Comparison of ENCODE assay signal across 20 cellular contexts in the genomic region with DNA sequence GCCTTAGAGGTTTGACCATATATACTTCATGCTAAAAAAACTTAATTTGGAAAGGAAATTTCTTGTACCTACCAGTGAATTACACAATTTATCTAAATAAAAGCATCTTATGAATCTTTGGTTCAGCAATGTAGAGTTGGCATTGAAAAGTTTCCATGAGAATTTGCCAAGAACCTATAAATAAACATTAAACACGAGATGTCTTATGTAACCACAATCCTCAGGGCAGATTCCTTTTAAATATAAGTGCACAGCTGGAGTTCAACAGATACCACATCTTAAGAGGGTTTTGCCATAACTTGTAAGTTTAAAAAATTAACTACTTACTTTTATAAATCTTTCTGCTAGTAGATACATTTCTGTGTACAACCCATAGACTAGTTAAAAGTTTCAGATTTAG.
"Had no signal": no experiment of that assay in that cellular context is flagged by ENCODE, and none has a peak within 500 bp of the region (broad histone marks: within the 10 kb centered on the region; RNA-seq: fewer than 3 reads in every experiment).

No MANE protein-coding gene starts in this region.

- H3K36me3 ChIP-seq: adrenal gland, colonic mucosa, transverse colon, vagina had no signal

- ATAC-seq: activated CD8-positive, alpha-beta T cell treated with anti-CD3 and anti-CD28 coated beads, Interleukin-2, amount 10 ng/mL, durations not matched to agents 7 days and 5 days had no signal

- H3K4me3 ChIP-seq: adrenal gland, colonic mucosa, transverse colon, vagina had no signal

- DNase-seq: activated CD4-positive, alpha-beta T cell treated with anti-CD3 and anti-CD28 coated beads, Interleukin-2, amount 10 ng/mL, durations not matched to agents 24 days and 14 days; activated CD4-positive, CD25-positive, alpha-beta regulatory T cell; activated CD8-positive, alpha-beta memory T cell treated with anti-CD3 and anti-CD28 coated beads, Interleukin-2, amount 50 U/mL, for 4 hours; activated CD8-positive, alpha-beta T cell treated with anti-CD3 and anti-CD28 coated beads, Interleukin-2, amount 10 ng/mL, durations not matched to agents 7 days and 5 days; activated effector memory CD4-positive, alpha-beta T cell treated with anti-CD3 and anti-CD28 coated beads, Interleukin-2, amount 50 U/mL, for 16 hours; activated T-cell treated with anti-CD3 and anti-CD28 coated beads, Interleukin-2, amount 50 U/mL, for 48 hours; adrenal gland; colonic mucosa; effector CD4-positive, alpha-beta T cell; nucleus accumbens; stimulated activated CD4-positive, alpha-beta T cell treated with anti-CD3 and anti-CD28 coated beads, Interleukin-15, amount 100 ng/mL, for 24 hours; stimulated activated CD4-positive, alpha-beta T cell treated with anti-CD3 and anti-CD28 coated beads, Interleukin-4, amount 100 ng/mL, for 1 hour; stimulated activated naive CD4-positive, alpha-beta T cell; substantia nigra; T-helper 2 cell; transverse colon had no signal

- H3K27me3 ChIP-seq: adrenal gland, colonic mucosa, transverse colon, vagina had no signal

- H3K4me3 Mint-ChIP-seq: activated CD4-positive, alpha-beta T cell treated with anti-CD3 and anti-CD28 coated beads, Interleukin-2, amount 10 ng/mL, durations not matched to agents 24 days and 14 days; activated CD8-positive, alpha-beta T cell treated with anti-CD3 and anti-CD28 coated beads, Interleukin-2, amount 10 ng/mL, durations not matched to agents 7 days and 5 days; activated naive CD4-positive, alpha-beta T cell treated with anti-CD3 and anti-CD28 coated beads, Interleukin-2, amount 50 U/mL, for 24 hours; nephron had no signal

- H3K27ac Mint-ChIP-seq: activated CD4-positive, alpha-beta T cell treated with anti-CD3 and anti-CD28 coated beads, Interleukin-2, amount 10 ng/mL, durations not matched to agents 24 days and 14 days; activated CD8-positive, alpha-beta T cell treated with anti-CD3 and anti-CD28 coated beads, Interleukin-2, amount 10 ng/mL, durations not matched to agents 7 days and 5 days; activated naive CD4-positive, alpha-beta T cell treated with anti-CD3 and anti-CD28 coated beads, Interleukin-2, amount 50 U/mL, for 24 hours; nephron; progenitor cell of endocrine pancreas had no signal

- H3K27me3 Mint-ChIP-seq: activated CD4-positive, alpha-beta T cell treated with anti-CD3 and anti-CD28 coated beads, Interleukin-2, amount 10 ng/mL, durations not matched to agents 24 days and 14 days had no signal

- H3K27ac ChIP-seq: adrenal gland, colonic mucosa, transverse colon, vagina had no signal

- H3K9me3 ChIP-seq: adrenal gland, colonic mucosa, transverse colon, vagina had no signal

- H3K9me3 Mint-ChIP-seq: activated CD4-positive, alpha-beta T cell treated with anti-CD3 and anti-CD28 coated beads, Interleukin-2, amount 10 ng/mL, durations not matched to agents 24 days and 14 days; nephron had no signal

- H3K4me1 ChIP-seq: colonic mucosa, transverse colon, vagina had no signal

- H3K36me3 Mint-ChIP-seq: activated naive CD4-positive, alpha-beta T cell treated with anti-CD3 and anti-CD28 coated beads, Interleukin-2, amount 50 U/mL, for 24 hours had no signal

- H3K4me1 Mint-ChIP-seq: activated CD4-positive, alpha-beta T cell treated with anti-CD3 and anti-CD28 coated beads, Interleukin-2, amount 10 ng/mL, durations not matched to agents 24 days and 14 days; activated naive CD4-positive, alpha-beta T cell treated with anti-CD3 and anti-CD28 coated beads, Interleukin-2, amount 50 U/mL, for 24 hours had no signal
